ENCODE assay signal across 21 cellular contexts in the genomic region with DNA sequence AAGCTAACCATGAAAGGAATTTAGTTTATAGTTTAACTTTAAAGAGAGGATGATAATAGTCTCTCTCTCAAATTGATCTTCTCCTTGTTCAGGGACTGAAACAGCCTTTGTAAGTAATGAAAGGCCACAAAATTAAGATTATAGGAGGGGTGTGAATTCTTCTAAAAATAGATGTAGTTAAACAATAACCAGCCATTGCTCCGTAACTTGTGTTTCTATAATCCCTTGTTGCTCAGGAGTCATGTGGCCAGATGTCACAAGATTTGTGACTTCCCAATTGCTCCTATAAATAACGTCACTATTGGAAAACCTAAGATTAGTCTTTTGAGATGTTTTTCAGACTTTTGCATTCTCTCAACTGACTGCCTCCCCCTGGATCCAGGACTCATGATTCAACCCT.
DNase-seq lines count a peak whose midpoint lies in the region; ATAC-seq and TF ChIP-seq lines count a peak whose summit lies in the region.
"Had no signal": no experiment of that assay in that cellular context is flagged by ENCODE, and none has a peak within 500 bp of the region (broad histone marks: within the 10 kb centered on the region; RNA-seq: fewer than 3 reads in every experiment).

No MANE protein-coding gene starts in this region.

- H3K4me1 ChIP-seq in Caco-2 (peaks cover 15% of the 10 kb centered on the region), colonic mucosa (peaks cover 3% of the 10 kb centered on the region)
- H3K4me1 ChIP-seq: Peyer's patch, SJCRH30 had no signal

- no peak for ATAC-seq in stimulated activated naive B cell treated with anti-CD40 and anti-IgM and Interleukin-4, amounts not matched to agents 10 μg/mL and 1 μg/mL and 100 μg/mL, for 72 hours (replicated peaks)
- no peak for ATAC-seq in GM21423 (IDR thresholded peaks at IDR 0.05; ENCODE audit: unreplicated experiment)
- no peak for ATAC-seq in GM21786 (IDR thresholded peaks at IDR 0.05; ENCODE audit: unreplicated experiment)

- DNase-seq in Caco-2 = no peak
- peak; percentile 34 for DNase-seq in colonic mucosa
- peak; percentile 39 for DNase-seq in left kidney (ENCODE audit: low read depth, low spot score)
- DNase-seq in renal cortical epithelial cell (ENCODE audit: low read depth) = peak; percentile 83
- no peak for DNase-seq in stimulated activated naive B cell treated with anti-CD40 and anti-IgM and Interleukin-4, amounts not matched to agents 10 μg/mL and 1 μg/mL and 100 μg/mL, for 72 hours
- DNase-seq: DMS79, H9, HFFc6, KBM-7, NCI-H1105, NCI-H146, NCI-H2029, NCI-H226, NCI-H524, Peyer's patch, SJCRH30 had no signal

- intact Hi-C loops in Caco-2 (cut with micrococcal nuclease; ENCODE audit: unreplicated experiment) (loop anchor here (2.0 kb wide), 1 partner anchor 50 kb away; no protein-coding TSS in a partner anchor), colonic mucosa (cut with DNase I) (no loop called here)

- peaks cover 4% of the 10 kb centered on the region for H3K36me3 Mint-ChIP-seq in Caco-2 (ENCODE audit: insufficient read depth, unreplicated experiment)
- no peaks in the 10 kb centered on the region for H3K36me3 Mint-ChIP-seq in stimulated activated naive B cell treated with anti-CD40 and anti-IgM and Interleukin-4, amounts not matched to agents 10 μg/mL and 1 μg/mL and 100 μg/mL, for 72 hours
- H3K36me3 Mint-ChIP-seq: CD14-positive monocyte had no signal

- H3K27me3 Mint-ChIP-seq in Caco-2 (ENCODE audit: insufficient read depth, unreplicated experiment) = no peaks in the 10 kb centered on the region
- peaks cover 8 to 10% of the 10 kb centered on the region in 2 donors for H3K27me3 Mint-ChIP-seq in stimulated activated naive B cell treated with anti-CD40 and anti-IgM and Interleukin-4, amounts not matched to agents 10 μg/mL and 1 μg/mL and 100 μg/mL, for 72 hours

- peak overlapping the region; percentile 41 for H3K27ac ChIP-seq in colonic mucosa
- H3K27ac ChIP-seq: GM23248, Peyer's patch, SJCRH30 had no signal

- H3K36me3 ChIP-seq in Caco-2 (ENCODE audit: control insufficient read depth, insufficient read depth, low read length) (no peaks in the 10 kb centered on the region), colonic mucosa (no peaks in the 10 kb centered on the region)
- H3K36me3 ChIP-seq: Peyer's patch, SJCRH30 had no signal

- no peak overlapping the region for H3K4me3 Mint-ChIP-seq in Caco-2 (ENCODE audit: unreplicated experiment)
- no peak overlapping the region for H3K4me3 Mint-ChIP-seq in stimulated activated naive B cell treated with anti-CD40 and anti-IgM and Interleukin-4, amounts not matched to agents 10 μg/mL and 1 μg/mL and 100 μg/mL, for 72 hours
- H3K4me3 Mint-ChIP-seq: B cell, CD14-positive monocyte, H9, HFFc6 had no signal

- TF ChIP-seq CTCF in Caco-2 (IDR thresholded peaks at IDR 0.05; ENCODE audit: insufficient read depth in 1 of 2, low read depth in 1 of 2, low read length in 1 of 2, severe bottlenecking in 1 of 2, unreplicated experiment in 1 of 2) (no peak), colonic mucosa (IDR thresholded peaks at IDR 0.05) (no peak)

- H3K4me3 ChIP-seq in Caco-2 (ENCODE audit: low read depth, low read length) (no peak overlapping the region), colonic mucosa (no peak overlapping the region)
- H3K4me3 ChIP-seq: GM23248, Peyer's patch, SJCRH30 had no signal

- H3K27me3 ChIP-seq in Caco-2 (replicated peaks; ENCODE audit: control insufficient read depth, insufficient read depth, low read length) (no peaks in the 10 kb centered on the region), colonic mucosa (no peaks in the 10 kb centered on the region)
- H3K27me3 ChIP-seq: Peyer's patch had no signal

- no peaks in the 10 kb centered on the region for H3K9me3 ChIP-seq in Caco-2
- H3K9me3 ChIP-seq in colonic mucosa = no peaks in the 10 kb centered on the region
- H3K9me3 ChIP-seq: Peyer's patch, SJCRH30 had no signal

- peaks cover 6% of the 10 kb centered on the region for H3K9me3 Mint-ChIP-seq in Caco-2 (ENCODE audit: unreplicated experiment)
- no peaks in the 10 kb centered on the region for H3K9me3 Mint-ChIP-seq in stimulated activated naive B cell treated with anti-CD40 and anti-IgM and Interleukin-4, amounts not matched to agents 10 μg/mL and 1 μg/mL and 100 μg/mL, for 72 hours
- H3K9me3 Mint-ChIP-seq: CD14-positive monocyte, H9, HFFc6 had no signal

- H3K4me1 Mint-ChIP-seq in Caco-2 (ENCODE audit: low read depth, unreplicated experiment) = peaks cover 25% of the 10 kb centered on the region
- no peaks in the 10 kb centered on the region for H3K4me1 Mint-ChIP-seq in stimulated activated naive B cell treated with anti-CD40 and anti-IgM and Interleukin-4, amounts not matched to agents 10 μg/mL and 1 μg/mL and 100 μg/mL, for 72 hours
- H3K4me1 Mint-ChIP-seq: B cell, CD14-positive monocyte, H9 had no signal

- H3K27ac Mint-ChIP-seq in Caco-2 (ENCODE audit: unreplicated experiment) = peak overlapping the region; percentile 47
- no peak overlapping the region for H3K27ac Mint-ChIP-seq in stimulated activated naive B cell treated with anti-CD40 and anti-IgM and Interleukin-4, amounts not matched to agents 10 μg/mL and 1 μg/mL and 100 μg/mL, for 72 hours
- H3K27ac Mint-ChIP-seq: B cell, CD14-positive monocyte, H9, HFFc6 had no signal

- no TSS peak for BruUV-seq in Caco-2 (replicated peaks; lab: Mats Ljungman, UMichigan)

- CTCF ChIA-PET in Caco-2 (lab: Charles Lee) = no interaction called here

- POLR2A ChIA-PET in Caco-2 (lab: Charles Lee) = interaction anchor here (0.9 kb wide), 1 partner anchor 50 kb away, joined by 3 read pairs; no protein-coding TSS in a partner anchor

- no peak overlapping the region for H3K9ac ChIP-seq in colonic mucosa (ENCODE audit: low read depth in 2 of 2, low read length in 2 of 2)
- H3K9ac ChIP-seq: GM23248 had no signal

Comparison
In these comparisons a context has a peak if more than half of its experiments do, and no peak if none do; other contexts are left out.
1. DNase-seq: peak in colonic mucosa (single experiment), left kidney (single experiment) and renal cortical epithelial cell (single experiment); none in Caco-2 (0 of 2) and stimulated activated naive B cell treated with anti-CD40 and anti-IgM and Interleukin-4, amounts not matched to agents 10 μg/mL and 1 μg/mL and 100 μg/mL, for 72 hours (single experiment).